ENCODE assay signal across 1 cellular context in the genomic region with DNA sequence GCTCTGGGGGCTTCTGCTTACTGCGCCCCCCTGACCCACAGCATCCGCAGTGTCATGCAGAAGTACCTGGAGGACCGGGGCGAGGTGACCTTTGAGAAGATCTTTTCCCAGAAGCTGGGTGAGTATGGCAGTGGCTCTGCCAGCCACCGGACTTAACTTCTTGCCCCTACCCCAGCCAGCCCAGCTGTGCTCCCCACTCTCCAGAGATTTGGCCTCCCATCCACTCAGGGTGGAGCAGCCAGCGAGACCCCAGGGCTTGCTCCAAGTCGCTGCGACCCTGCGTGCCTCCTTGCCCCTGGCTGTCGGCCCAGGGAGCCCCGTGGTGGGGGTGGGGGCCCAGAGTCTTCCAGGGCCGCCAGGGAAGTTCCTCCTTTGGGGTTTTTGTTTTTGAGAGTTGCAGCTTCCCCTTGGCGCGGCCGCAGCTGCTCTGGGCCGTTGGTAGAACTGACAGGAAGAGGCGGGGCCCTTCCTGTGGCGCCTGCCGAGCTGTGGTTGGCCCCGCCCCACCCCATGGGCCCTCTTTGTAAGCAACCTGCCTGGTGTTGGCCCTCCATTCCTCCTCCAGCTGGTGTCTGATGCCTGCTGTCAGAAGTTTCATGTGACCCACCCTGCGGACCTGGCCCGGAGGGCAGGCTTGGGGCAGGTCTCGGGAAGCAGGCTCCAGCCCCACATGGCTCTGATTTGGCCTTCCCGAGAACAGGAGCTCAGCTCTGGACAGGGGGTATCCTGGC.
A peak's percentile ranks its signal among the peaks of the same experiment; 100 is the strongest.
TF ChIP-seq lines count a peak whose summit lies in the region.

No MANE protein-coding gene starts in this region.

TF ChIP-seq in GM12878, 131 proteins besides CTCF, POLR2A, EP300 and RAD21 (continued from another document and continues in another):
- TF ChIP-seq EGR1 (IDR thresholded peaks at IDR 0.05; ENCODE audit: borderline replicate concordance in 1 of 2, low read depth in 2 of 2, low read length in 2 of 2) (peak in 1 of 2 experiments; percentile 66; a peak in 1 of 3 replicates), GATAD2B (conservative IDR thresholded peaks at IDR 0.05; ENCODE audit: low read depth) (peak; percentile 69; the same call in 1 of the 2 replicates), DPF2 (IDR thresholded peaks at IDR 0.05) (peak; percentile 84), NR2F1 (conservative IDR thresholded peaks at IDR 0.05) (peak; percentile 59; the same call in 1 of the 2 replicates), STAT1 (conservative IDR thresholded peaks at IDR 0.05) (0 out of 2 replicates have a peak, but pooled peaks have one; percentile 45), ZNF622 (IDR thresholded peaks at IDR 0.05) (no peak), YBX1 (IDR thresholded peaks at IDR 0.05) (no peak), TBL1XR1 (IDR thresholded peaks at IDR 0.05; ENCODE audit: low read depth, low read length) (no peak; the same call in 1 of the 2 replicates), SRF (IDR thresholded peaks at IDR 0.05; ENCODE audit: low read depth in 2 of 2, low read length in 2 of 2) (0 out of 4 replicates have a peak, but pooled peaks of 1 of the 2 experiments have one; percentile 26), SMARCA5 (IDR thresholded peaks at IDR 0.05) (peak; percentile 60), SMC3 (IDR thresholded peaks at IDR 0.05; ENCODE audit: borderline replicate concordance, low read length) (peak; percentile 8; the same call in 1 of the 2 replicates), HDAC2 (IDR thresholded peaks at IDR 0.05) (no peak), CHD2 (IDR thresholded peaks at IDR 0.05; ENCODE audit: borderline replicate concordance, low read depth, low read length) (peak; percentile 91), PML (IDR thresholded peaks at IDR 0.05; ENCODE audit: low read length) (no peak), JUND (IDR thresholded peaks at IDR 0.05; ENCODE audit: low read depth, low read length) (no peak), SP1 (IDR thresholded peaks at IDR 0.05; ENCODE audit: low read depth, low read length) (no peak), YY1 (IDR thresholded peaks at IDR 0.05; ENCODE audit: low read depth, low read length) (peak; percentile 52; the same call in 1 of the 2 replicates), GABPA (IDR thresholded peaks at IDR 0.05; ENCODE audit: low read depth) (no peak), ZNF274 (IDR thresholded peaks at IDR 0.05; ENCODE audit: insufficient read depth, insufficient read length) (no peak), ATF7 (IDR thresholded peaks at IDR 0.05; ENCODE audit: low read depth) (peak; percentile 61), TAF1 (IDR thresholded peaks at IDR 0.05; ENCODE audit: borderline replicate concordance, low read depth, low read length) (peak; percentile 79), CBX3 (IDR thresholded peaks at IDR 0.05; ENCODE audit: borderline replicate concordance, low read depth) (no peak), HCFC1 (IDR thresholded peaks at IDR 0.05; ENCODE audit: low read length) (no peak), FOXM1 (IDR thresholded peaks at IDR 0.05; ENCODE audit: low read depth, low read length) (no peak), RCOR1 (conservative IDR thresholded peaks at IDR 0.05; ENCODE audit: low read depth, low read length) (no peak), EED (IDR thresholded peaks at IDR 0.05; ENCODE audit: low read depth) (peak; percentile 87), IKZF2 (IDR thresholded peaks at IDR 0.05) (peak; percentile 94 to 95), SPI1 (IDR thresholded peaks at IDR 0.05; ENCODE audit: borderline replicate concordance, insufficient read depth, low read depth, low read length) (peak; percentile 50; the same call in 1 of the 2 replicates), CBX5 (IDR thresholded peaks at IDR 0.05; ENCODE audit: low read depth) (no peak)
- TF ChIP-seq, protein P1, sequence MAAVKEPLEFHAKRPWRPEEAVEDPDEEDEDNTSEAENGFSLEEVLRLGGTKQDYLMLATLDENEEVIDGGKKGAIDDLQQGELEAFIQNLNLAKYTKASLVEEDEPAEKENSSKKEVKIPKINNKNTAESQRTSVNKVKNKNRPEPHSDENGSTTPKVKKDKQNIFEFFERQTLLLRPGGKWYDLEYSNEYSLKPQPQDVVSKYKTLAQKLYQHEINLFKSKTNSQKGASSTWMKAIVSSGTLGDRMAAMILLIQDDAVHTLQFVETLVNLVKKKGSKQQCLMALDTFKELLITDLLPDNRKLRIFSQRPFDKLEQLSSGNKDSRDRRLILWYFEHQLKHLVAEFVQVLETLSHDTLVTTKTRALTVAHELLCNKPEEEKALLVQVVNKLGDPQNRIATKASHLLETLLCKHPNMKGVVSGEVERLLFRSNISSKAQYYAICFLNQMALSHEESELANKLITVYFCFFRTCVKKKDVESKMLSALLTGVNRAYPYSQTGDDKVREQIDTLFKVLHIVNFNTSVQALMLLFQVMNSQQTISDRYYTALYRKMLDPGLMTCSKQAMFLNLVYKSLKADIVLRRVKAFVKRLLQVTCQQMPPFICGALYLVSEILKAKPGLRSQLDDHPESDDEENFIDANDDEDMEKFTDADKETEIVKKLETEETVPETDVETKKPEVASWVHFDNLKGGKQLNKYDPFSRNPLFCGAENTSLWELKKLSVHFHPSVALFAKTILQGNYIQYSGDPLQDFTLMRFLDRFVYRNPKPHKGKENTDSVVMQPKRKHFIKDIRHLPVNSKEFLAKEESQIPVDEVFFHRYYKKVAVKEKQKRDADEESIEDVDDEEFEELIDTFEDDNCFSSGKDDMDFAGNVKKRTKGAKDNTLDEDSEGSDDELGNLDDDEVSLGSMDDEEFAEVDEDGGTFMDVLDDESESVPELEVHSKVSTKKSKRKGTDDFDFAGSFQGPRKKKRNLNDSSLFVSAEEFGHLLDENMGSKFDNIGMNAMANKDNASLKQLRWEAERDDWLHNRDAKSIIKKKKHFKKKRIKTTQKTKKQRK (IDR thresholded peaks at IDR 0.05; ENCODE audit: low read depth, low read length) = no peak
- TF ChIP-seq, protein P2, sequence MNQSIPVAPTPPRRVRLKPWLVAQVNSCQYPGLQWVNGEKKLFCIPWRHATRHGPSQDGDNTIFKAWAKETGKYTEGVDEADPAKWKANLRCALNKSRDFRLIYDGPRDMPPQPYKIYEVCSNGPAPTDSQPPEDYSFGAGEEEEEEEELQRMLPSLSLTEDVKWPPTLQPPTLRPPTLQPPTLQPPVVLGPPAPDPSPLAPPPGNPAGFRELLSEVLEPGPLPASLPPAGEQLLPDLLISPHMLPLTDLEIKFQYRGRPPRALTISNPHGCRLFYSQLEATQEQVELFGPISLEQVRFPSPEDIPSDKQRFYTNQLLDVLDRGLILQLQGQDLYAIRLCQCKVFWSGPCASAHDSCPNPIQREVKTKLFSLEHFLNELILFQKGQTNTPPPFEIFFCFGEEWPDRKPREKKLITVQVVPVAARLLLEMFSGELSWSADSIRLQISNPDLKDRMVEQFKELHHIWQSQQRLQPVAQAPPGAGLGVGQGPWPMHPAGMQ (IDR thresholded peaks at IDR 0.05; ENCODE audit: borderline replicate concordance) = no peak
- TF ChIP-seq, protein P3, sequence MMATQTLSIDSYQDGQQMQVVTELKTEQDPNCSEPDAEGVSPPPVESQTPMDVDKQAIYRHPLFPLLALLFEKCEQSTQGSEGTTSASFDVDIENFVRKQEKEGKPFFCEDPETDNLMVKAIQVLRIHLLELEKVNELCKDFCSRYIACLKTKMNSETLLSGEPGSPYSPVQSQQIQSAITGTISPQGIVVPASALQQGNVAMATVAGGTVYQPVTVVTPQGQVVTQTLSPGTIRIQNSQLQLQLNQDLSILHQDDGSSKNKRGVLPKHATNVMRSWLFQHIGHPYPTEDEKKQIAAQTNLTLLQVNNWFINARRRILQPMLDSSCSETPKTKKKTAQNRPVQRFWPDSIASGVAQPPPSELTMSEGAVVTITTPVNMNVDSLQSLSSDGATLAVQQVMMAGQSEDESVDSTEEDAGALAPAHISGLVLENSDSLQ (IDR thresholded peaks at IDR 0.05) = peak; percentile 72
- TF ChIP-seq, protein P4, sequence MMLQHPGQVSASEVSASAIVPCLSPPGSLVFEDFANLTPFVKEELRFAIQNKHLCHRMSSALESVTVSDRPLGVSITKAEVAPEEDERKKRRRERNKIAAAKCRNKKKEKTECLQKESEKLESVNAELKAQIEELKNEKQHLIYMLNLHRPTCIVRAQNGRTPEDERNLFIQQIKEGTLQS (IDR thresholded peaks at IDR 0.05; ENCODE audit: borderline replicate concordance, extremely low read depth, low read depth, low read length) = no peak
- TF ChIP-seq, protein P5, sequence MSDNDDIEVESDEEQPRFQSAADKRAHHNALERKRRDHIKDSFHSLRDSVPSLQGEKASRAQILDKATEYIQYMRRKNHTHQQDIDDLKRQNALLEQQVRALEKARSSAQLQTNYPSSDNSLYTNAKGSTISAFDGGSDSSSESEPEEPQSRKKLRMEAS (IDR thresholded peaks at IDR 0.05; ENCODE audit: low read depth, low read length) = 0 out of 2 replicates have a peak, but pooled peaks have one; percentile 5
- TF ChIP-seq, protein P6, sequence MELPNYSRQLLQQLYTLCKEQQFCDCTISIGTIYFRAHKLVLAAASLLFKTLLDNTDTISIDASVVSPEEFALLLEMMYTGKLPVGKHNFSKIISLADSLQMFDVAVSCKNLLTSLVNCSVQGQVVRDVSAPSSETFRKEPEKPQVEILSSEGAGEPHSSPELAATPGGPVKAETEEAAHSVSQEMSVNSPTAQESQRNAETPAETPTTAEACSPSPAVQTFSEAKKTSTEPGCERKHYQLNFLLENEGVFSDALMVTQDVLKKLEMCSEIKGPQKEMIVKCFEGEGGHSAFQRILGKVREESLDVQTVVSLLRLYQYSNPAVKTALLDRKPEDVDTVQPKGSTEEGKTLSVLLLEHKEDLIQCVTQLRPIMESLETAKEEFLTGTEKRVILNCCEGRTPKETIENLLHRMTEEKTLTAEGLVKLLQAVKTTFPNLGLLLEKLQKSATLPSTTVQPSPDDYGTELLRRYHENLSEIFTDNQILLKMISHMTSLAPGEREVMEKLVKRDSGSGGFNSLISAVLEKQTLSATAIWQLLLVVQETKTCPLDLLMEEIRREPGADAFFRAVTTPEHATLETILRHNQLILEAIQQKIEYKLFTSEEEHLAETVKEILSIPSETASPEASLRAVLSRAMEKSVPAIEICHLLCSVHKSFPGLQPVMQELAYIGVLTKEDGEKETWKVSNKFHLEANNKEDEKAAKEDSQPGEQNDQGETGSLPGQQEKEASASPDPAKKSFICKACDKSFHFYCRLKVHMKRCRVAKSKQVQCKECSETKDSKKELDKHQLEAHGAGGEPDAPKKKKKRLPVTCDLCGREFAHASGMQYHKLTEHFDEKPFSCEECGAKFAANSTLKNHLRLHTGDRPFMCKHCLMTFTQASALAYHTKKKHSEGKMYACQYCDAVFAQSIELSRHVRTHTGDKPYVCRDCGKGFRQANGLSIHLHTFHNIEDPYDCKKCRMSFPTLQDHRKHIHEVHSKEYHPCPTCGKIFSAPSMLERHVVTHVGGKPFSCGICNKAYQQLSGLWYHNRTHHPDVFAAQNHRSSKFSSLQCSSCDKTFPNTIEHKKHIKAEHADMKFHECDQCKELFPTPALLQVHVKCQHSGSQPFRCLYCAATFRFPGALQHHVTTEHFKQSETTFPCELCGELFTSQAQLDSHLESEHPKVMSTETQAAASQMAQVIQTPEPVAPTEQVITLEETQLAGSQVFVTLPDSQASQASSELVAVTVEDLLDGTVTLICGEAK (IDR thresholded peaks at IDR 0.05; ENCODE audit: borderline replicate concordance) = peak; percentile 32; the same call in 1 of the 2 replicates
- TF ChIP-seq, protein P7, sequence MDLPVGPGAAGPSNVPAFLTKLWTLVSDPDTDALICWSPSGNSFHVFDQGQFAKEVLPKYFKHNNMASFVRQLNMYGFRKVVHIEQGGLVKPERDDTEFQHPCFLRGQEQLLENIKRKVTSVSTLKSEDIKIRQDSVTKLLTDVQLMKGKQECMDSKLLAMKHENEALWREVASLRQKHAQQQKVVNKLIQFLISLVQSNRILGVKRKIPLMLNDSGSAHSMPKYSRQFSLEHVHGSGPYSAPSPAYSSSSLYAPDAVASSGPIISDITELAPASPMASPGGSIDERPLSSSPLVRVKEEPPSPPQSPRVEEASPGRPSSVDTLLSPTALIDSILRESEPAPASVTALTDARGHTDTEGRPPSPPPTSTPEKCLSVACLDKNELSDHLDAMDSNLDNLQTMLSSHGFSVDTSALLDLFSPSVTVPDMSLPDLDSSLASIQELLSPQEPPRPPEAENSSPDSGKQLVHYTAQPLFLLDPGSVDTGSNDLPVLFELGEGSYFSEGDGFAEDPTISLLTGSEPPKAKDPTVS (IDR thresholded peaks at IDR 0.05; ENCODE audit: low read depth, low read length) = no peak
- TF ChIP-seq, protein P8, sequence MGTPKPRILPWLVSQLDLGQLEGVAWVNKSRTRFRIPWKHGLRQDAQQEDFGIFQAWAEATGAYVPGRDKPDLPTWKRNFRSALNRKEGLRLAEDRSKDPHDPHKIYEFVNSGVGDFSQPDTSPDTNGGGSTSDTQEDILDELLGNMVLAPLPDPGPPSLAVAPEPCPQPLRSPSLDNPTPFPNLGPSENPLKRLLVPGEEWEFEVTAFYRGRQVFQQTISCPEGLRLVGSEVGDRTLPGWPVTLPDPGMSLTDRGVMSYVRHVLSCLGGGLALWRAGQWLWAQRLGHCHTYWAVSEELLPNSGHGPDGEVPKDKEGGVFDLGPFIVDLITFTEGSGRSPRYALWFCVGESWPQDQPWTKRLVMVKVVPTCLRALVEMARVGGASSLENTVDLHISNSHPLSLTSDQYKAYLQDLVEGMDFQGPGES (IDR thresholded peaks at IDR 0.05) = no peak
- TF ChIP-seq, protein P9, sequence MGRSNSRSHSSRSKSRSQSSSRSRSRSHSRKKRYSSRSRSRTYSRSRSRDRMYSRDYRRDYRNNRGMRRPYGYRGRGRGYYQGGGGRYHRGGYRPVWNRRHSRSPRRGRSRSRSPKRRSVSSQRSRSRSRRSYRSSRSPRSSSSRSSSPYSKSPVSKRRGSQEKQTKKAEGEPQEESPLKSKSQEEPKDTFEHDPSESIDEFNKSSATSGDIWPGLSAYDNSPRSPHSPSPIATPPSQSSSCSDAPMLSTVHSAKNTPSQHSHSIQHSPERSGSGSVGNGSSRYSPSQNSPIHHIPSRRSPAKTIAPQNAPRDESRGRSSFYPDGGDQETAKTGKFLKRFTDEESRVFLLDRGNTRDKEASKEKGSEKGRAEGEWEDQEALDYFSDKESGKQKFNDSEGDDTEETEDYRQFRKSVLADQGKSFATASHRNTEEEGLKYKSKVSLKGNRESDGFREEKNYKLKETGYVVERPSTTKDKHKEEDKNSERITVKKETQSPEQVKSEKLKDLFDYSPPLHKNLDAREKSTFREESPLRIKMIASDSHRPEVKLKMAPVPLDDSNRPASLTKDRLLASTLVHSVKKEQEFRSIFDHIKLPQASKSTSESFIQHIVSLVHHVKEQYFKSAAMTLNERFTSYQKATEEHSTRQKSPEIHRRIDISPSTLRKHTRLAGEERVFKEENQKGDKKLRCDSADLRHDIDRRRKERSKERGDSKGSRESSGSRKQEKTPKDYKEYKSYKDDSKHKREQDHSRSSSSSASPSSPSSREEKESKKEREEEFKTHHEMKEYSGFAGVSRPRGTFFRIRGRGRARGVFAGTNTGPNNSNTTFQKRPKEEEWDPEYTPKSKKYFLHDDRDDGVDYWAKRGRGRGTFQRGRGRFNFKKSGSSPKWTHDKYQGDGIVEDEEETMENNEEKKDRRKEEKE (IDR thresholded peaks at IDR 0.05) = no peak
- TF ChIP-seq, protein P10, sequence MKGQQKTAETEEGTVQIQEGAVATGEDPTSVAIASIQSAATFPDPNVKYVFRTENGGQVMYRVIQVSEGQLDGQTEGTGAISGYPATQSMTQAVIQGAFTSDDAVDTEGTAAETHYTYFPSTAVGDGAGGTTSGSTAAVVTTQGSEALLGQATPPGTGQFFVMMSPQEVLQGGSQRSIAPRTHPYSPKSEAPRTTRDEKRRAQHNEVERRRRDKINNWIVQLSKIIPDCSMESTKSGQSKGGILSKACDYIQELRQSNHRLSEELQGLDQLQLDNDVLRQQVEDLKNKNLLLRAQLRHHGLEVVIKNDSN (IDR thresholded peaks at IDR 0.05; ENCODE audit: borderline replicate concordance, extremely low read length, insufficient read depth, low read depth, low read length) = no peak
